ENCODE assay signal across 8 cellular contexts in genomic region chr15:79769081-79769481, GRCh38.
DNase-seq lines count a peak whose midpoint lies in the region; ATAC-seq and TF ChIP-seq lines count a peak whose summit lies in the region.

No MANE protein-coding gene starts in this region.

- H3K4me1 ChIP-seq in OCI-LY7 (ENCODE audit: insufficient read depth, low read length, poor library complexity, severe bottlenecking): no peaks in the 10 kb centered on the region

- CTCF ChIA-PET in AG04450 (lab: Charles Lee): interaction anchor here (1.0 to 1.5 kb wide), 2 partner anchors 83 to 388 kb away, joined by 3 read pairs; no protein-coding TSS in a partner anchor
- CTCF ChIA-PET in OCI-LY7 (lab: Charles Lee; ENCODE audit: unreplicated experiment): no interaction called here

- H3K9me3 ChIP-seq in AG04450 (ENCODE audit: control insufficient read depth, insufficient read depth, low read length) (no peaks in the 10 kb centered on the region), OCI-LY7 (ENCODE audit: low read length) (no peaks in the 10 kb centered on the region)

- no peak for ATAC-seq in GM18858 (IDR thresholded peaks at IDR 0.05; ENCODE audit: unreplicated experiment)

- POLR2A ChIA-PET in AG04450 (lab: Yijun Ruan, JAX): no interaction called here
- POLR2A ChIA-PET in OCI-LY7 (lab: Charles Lee): interaction anchor here (0.5 kb wide), 1 partner anchor 944 kb away, joined by 3 read pairs; no protein-coding TSS in a partner anchor

- H3K27ac ChIP-seq in AG04450 (ENCODE audit: low read depth, low read length) (no peak overlapping the region), OCI-LY7 (ENCODE audit: low read depth, low read length, poor library complexity, severe bottlenecking) (no peak overlapping the region)

- H3K4me3 ChIP-seq in AG04450 (ENCODE audit: low read depth, low read length) (no peak overlapping the region), OCI-LY7 (ENCODE audit: low read depth, low read length, poor library complexity, severe bottlenecking) (no peak overlapping the region), fibroblast of mammary gland (ENCODE audit: control insufficient read depth, low read depth, low read length) (no peak overlapping the region)

- H4K20me1 ChIP-seq in OCI-LY7 (ENCODE audit: insufficient read depth, low read length): no peaks in the 10 kb centered on the region

- H3K27me3 ChIP-seq in AG04450 (ENCODE audit: control insufficient read depth, insufficient read depth, low read length): peaks cover 7% of the 10 kb centered on the region

- H3K79me2 ChIP-seq in OCI-LY7 (ENCODE audit: insufficient read depth, low read depth, low read length): no peaks in the 10 kb centered on the region

- DNase-seq in AG04450 (ENCODE audit: low read depth, low spot score): no peak
- peak; percentile 21 for DNase-seq in OCI-LY7 (ENCODE audit: low spot score)
- peak; percentile 41 for DNase-seq in fibroblast of mammary gland (ENCODE audit: low read depth)
- DNase-seq in NK-92 (lab: John Stamatoyannopoulos, UW; ENCODE audit: unreplicated experiment): no peak
- DNase-seq in HuH-7 (ENCODE audit: low spot score): no peak
- no peak for DNase-seq in activated CD4-positive, CD25-positive, alpha-beta regulatory T cell treated with anti-CD3 and anti-CD28 coated beads, Interleukin-2, amount 50 U/mL, for 72 hours

- H3K36me3 ChIP-seq in OCI-LY7 (ENCODE audit: insufficient read depth, low read length): no peaks in the 10 kb centered on the region

- intact Hi-C loops in OCI-LY7 (cut with micrococcal nuclease; ENCODE audit: unreplicated experiment): loop anchor here (1.0 kb wide), 1 partner anchor 224 kb away; no protein-coding TSS in a partner anchor

- no peak overlapping the region for H2AFZ ChIP-seq in OCI-LY7 (ENCODE audit: low read length)

- peak; percentile 29 for TF ChIP-seq CTCF in AG04450 (IDR thresholded peaks at IDR 0.05; ENCODE audit: low read depth, low read length)
- peak; percentile 53 for TF ChIP-seq CTCF in GM12873 (IDR thresholded peaks at IDR 0.05; ENCODE audit: insufficient read depth, low read depth, low read length, missing control alignments)
- TF ChIP-seq CTCF in OCI-LY7 (conservative IDR thresholded peaks at IDR 0.05; ENCODE audit: low read length): peak; percentile 77
- TF ChIP-seq CTCF in fibroblast of mammary gland (conservative IDR thresholded peaks at IDR 0.05; ENCODE audit: control insufficient read depth, insufficient read depth, low read depth, low read length): peak; percentile 44

- no TSS peak for BruUV-seq in OCI-LY7 (replicated peaks; lab: Mats Ljungman, UMichigan)

- no peaks in the 10 kb centered on the region for H3K9me2 ChIP-seq in OCI-LY7 (ENCODE audit: insufficient read depth, low read length)

- no peak overlapping the region for H3K4me2 ChIP-seq in OCI-LY7 (ENCODE audit: low read length)

Comparison
In these comparisons a context has a peak if more than half of its experiments do, and no peak if none do; other contexts are left out.
1. DNase-seq: peak in OCI-LY7 (single experiment) and fibroblast of mammary gland (single experiment); none in AG04450 (single experiment), NK-92 (single experiment), HuH-7 (single experiment) and activated CD4-positive, CD25-positive, alpha-beta regulatory T cell treated with anti-CD3 and anti-CD28 coated beads, Interleukin-2, amount 50 U/mL, for 72 hours (single experiment).
2. Peak in every context shown above with its lines, with median percentiles within 50 percentile points of each other: CTCF ChIP-seq.